Comparison of ENCODE assay signal across 1 cellular context in the genomic region with DNA sequence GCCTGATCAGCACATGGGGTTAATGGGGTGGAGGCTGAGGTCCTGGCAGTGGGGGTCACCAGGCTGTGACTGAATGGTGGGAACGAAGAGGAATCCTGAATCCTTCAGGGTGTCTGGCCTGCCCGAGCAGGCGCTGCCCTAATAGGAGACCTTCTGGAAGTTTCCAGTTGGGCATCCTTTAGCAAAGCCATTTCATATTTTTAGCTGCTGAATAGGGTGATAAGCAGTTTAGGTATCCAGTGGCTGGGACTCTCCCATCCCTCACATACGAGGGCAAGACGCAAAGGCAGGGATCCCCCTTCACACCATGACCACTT.
A peak's percentile ranks its signal among the peaks of the same experiment; 100 is the strongest.
TF ChIP-seq lines count a peak whose summit lies in the region.

No MANE protein-coding gene starts in this region.

TF ChIP-seq in GM12878, 131 proteins besides CTCF, POLR2A, EP300 and RAD21 (continued from another document):
- TF ChIP-seq, protein P1, sequence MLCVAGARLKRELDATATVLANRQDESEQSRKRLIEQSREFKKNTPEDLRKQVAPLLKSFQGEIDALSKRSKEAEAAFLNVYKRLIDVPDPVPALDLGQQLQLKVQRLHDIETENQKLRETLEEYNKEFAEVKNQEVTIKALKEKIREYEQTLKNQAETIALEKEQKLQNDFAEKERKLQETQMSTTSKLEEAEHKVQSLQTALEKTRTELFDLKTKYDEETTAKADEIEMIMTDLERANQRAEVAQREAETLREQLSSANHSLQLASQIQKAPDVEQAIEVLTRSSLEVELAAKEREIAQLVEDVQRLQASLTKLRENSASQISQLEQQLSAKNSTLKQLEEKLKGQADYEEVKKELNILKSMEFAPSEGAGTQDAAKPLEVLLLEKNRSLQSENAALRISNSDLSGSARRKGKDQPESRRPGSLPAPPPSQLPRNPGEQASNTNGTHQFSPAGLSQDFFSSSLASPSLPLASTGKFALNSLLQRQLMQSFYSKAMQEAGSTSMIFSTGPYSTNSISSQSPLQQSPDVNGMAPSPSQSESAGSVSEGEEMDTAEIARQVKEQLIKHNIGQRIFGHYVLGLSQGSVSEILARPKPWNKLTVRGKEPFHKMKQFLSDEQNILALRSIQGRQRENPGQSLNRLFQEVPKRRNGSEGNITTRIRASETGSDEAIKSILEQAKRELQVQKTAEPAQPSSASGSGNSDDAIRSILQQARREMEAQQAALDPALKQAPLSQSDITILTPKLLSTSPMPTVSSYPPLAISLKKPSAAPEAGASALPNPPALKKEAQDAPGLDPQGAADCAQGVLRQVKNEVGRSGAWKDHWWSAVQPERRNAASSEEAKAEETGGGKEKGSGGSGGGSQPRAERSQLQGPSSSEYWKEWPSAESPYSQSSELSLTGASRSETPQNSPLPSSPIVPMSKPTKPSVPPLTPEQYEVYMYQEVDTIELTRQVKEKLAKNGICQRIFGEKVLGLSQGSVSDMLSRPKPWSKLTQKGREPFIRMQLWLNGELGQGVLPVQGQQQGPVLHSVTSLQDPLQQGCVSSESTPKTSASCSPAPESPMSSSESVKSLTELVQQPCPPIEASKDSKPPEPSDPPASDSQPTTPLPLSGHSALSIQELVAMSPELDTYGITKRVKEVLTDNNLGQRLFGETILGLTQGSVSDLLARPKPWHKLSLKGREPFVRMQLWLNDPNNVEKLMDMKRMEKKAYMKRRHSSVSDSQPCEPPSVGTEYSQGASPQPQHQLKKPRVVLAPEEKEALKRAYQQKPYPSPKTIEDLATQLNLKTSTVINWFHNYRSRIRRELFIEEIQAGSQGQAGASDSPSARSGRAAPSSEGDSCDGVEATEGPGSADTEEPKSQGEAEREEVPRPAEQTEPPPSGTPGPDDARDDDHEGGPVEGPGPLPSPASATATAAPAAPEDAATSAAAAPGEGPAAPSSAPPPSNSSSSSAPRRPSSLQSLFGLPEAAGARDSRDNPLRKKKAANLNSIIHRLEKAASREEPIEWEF (IDR thresholded peaks at IDR 0.05; ENCODE audit: insufficient replicate concordance, low read depth, low read length): no peak
- TF ChIP-seq MXI1 (IDR thresholded peaks at IDR 0.05; ENCODE audit: low read depth, low read length) (no peak), RCOR1 (conservative IDR thresholded peaks at IDR 0.05; ENCODE audit: low read depth, low read length) (peak; percentile 35; the same call in 1 of the 2 replicates), BHLHE40 (IDR thresholded peaks at IDR 0.05; ENCODE audit: borderline replicate concordance in 1 of 2, low read depth in 2 of 2, low read length in 1 of 2) (peak in 1 of 2 experiments; percentile 5; a peak in 1 of 4 replicates)
- TF ChIP-seq, protein P2, sequence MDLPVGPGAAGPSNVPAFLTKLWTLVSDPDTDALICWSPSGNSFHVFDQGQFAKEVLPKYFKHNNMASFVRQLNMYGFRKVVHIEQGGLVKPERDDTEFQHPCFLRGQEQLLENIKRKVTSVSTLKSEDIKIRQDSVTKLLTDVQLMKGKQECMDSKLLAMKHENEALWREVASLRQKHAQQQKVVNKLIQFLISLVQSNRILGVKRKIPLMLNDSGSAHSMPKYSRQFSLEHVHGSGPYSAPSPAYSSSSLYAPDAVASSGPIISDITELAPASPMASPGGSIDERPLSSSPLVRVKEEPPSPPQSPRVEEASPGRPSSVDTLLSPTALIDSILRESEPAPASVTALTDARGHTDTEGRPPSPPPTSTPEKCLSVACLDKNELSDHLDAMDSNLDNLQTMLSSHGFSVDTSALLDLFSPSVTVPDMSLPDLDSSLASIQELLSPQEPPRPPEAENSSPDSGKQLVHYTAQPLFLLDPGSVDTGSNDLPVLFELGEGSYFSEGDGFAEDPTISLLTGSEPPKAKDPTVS (IDR thresholded peaks at IDR 0.05; ENCODE audit: low read depth, low read length): peak; percentile 65; the same call in 1 of the 2 replicates
